Comparison of ENCODE assay signal across 9 cellular contexts in genomic region chr12:3218150-3218845, GRCh38.
DNase-seq lines count a peak whose midpoint lies in the region; ATAC-seq, FAIRE-seq and TF ChIP-seq lines count a peak whose summit lies in the region.
"Had no signal": no experiment of that assay in that cellular context is flagged by ENCODE, and none has a peak within 500 bp of the region (broad histone marks: within the 10 kb centered on the region; RNA-seq: fewer than 3 reads in every experiment).

No MANE protein-coding gene starts in this region.

- H3K27ac Mint-ChIP-seq in endothelial cell (ENCODE audit: unreplicated experiment), result no peak overlapping the region
- H3K27ac Mint-ChIP-seq in activated naive CD4-positive, alpha-beta T cell treated with anti-CD3 and anti-CD28 coated beads, Interleukin-2, amount 10 ng/mL, durations not matched to agents 7 days and 5 days, result no peak overlapping the region

- H3K27ac ChIP-seq in pancreas (peak overlapping the region in 1 of 4 donors; percentile 37), small intestine (ENCODE audit: low read depth in 1 of 2, low read length in 1 of 2) (peak overlapping the region in 1 of 2 donors; percentile 47)

- ATAC-seq in pancreas (peak; percentile 70 to 81 (median 77)), GM19324 (IDR thresholded peaks at IDR 0.05; ENCODE audit: low FRiP score, unreplicated experiment) (no peak)

- H3K36me3 Mint-ChIP-seq in endothelial cell (ENCODE audit: low read depth, unreplicated experiment), result peaks cover 12% of the 10 kb centered on the region
- H3K36me3 Mint-ChIP-seq in activated naive CD4-positive, alpha-beta T cell treated with anti-CD3 and anti-CD28 coated beads, Interleukin-2, amount 10 ng/mL, durations not matched to agents 7 days and 5 days, result no peaks in the 10 kb centered on the region

- H3K27me3 ChIP-seq in pancreas, result no peaks in the 10 kb centered on the region
- H3K27me3 ChIP-seq in small intestine (ENCODE audit: control insufficient read depth in 2 of 2, insufficient read depth in 2 of 2, low read length in 2 of 2), result no peaks in the 10 kb centered on the region
- H3K27me3 ChIP-seq: SJSA1 had no signal

- intact Hi-C loops in pancreas (cut with DNase I), result loop anchor here in 1 of 3 donors (10.0 kb wide), 1 partner anchor 73 kb away; no protein-coding TSS in a partner anchor

- peak overlapping the region; percentile 51 for H3K4me3 Mint-ChIP-seq in endothelial cell (ENCODE audit: unreplicated experiment)
- H3K4me3 Mint-ChIP-seq in activated naive CD4-positive, alpha-beta T cell treated with anti-CD3 and anti-CD28 coated beads, Interleukin-2, amount 10 ng/mL, durations not matched to agents 7 days and 5 days, result no peak overlapping the region

- no peak for TF ChIP-seq CTCF in endothelial cell (IDR thresholded peaks at IDR 0.05; ENCODE audit: unreplicated experiment)
- TF ChIP-seq CTCF in pancreas (IDR thresholded peaks at IDR 0.05), result no peak

- WGBS in pancreas, 2 donors, result 55 to 60% methylated on average over 10 of the region's 10 CpGs
- 40 to 53% (median 44%) methylated on average over 10 of the region's 10 CpGs for WGBS in small intestine, 3 donors

- H3K36me3 ChIP-seq in pancreas (no peaks in the 10 kb centered on the region), small intestine (ENCODE audit: control insufficient read depth in 2 of 2, insufficient read depth in 2 of 2, low read length in 2 of 2) (no peaks in the 10 kb centered on the region)
- H3K36me3 ChIP-seq: SJSA1 had no signal

- H3K9me3 ChIP-seq in pancreas (no peaks in the 10 kb centered on the region), small intestine (ENCODE audit: control insufficient read depth, low read depth) (no peaks in the 10 kb centered on the region)
- H3K9me3 ChIP-seq: SJSA1 had no signal

- H3K4me3 ChIP-seq in pancreas (no peak overlapping the region), small intestine (ENCODE audit: low read depth in 1 of 2, low read length in 2 of 2) (no peak overlapping the region)
- H3K4me3 ChIP-seq: SJSA1 had no signal

- peak; percentile 35 for DNase-seq in DMS153 (lab: John Stamatoyannopoulos, UW)
- peak; percentile 18 for DNase-seq in NCI-H2227 treated with DMSO at 0.1 percent for 48 hours (lab: John Stamatoyannopoulos, UW)
- DNase-seq in endothelial cell (ENCODE audit: low spot score), result no peak
- DNase-seq in pancreas, result peak in 4 of 6 donors; percentile 38 to 78 (median 50)
- no peak for DNase-seq in small intestine
- DNase-seq in activated naive CD4-positive, alpha-beta T cell treated with anti-CD3 and anti-CD28 coated beads, Interleukin-2, amount 10 ng/mL, durations not matched to agents 7 days and 5 days, result no peak
- DNase-seq in T-helper 9 cell, result no peak

- H3K9me3 Mint-ChIP-seq in endothelial cell (ENCODE audit: unreplicated experiment), result no peaks in the 10 kb centered on the region
- no peaks in the 10 kb centered on the region for H3K9me3 Mint-ChIP-seq in activated naive CD4-positive, alpha-beta T cell treated with anti-CD3 and anti-CD28 coated beads, Interleukin-2, amount 10 ng/mL, durations not matched to agents 7 days and 5 days

- CTCF ChIA-PET in activated naive CD4-positive, alpha-beta T cell treated with anti-CD3 and anti-CD28 coated beads, Interleukin-2, amount 10 ng/mL, durations not matched to agents 7 days and 5 days (lab: Charles Lee), result interaction anchor here (1.1 kb wide), 1 partner anchor 12 kb away, joined by 4 read pairs; no protein-coding TSS in a partner anchor

- FAIRE-seq in pancreas (lab: Jason Lieb, UNC), result no peak
- FAIRE-seq in small intestine (lab: Jason Lieb, UNC), result no peak

- H3K4me1 Mint-ChIP-seq in endothelial cell (ENCODE audit: unreplicated experiment), result peaks cover 44% of the 10 kb centered on the region
- H3K4me1 Mint-ChIP-seq in activated naive CD4-positive, alpha-beta T cell treated with anti-CD3 and anti-CD28 coated beads, Interleukin-2, amount 10 ng/mL, durations not matched to agents 7 days and 5 days, result no peaks in the 10 kb centered on the region

- peaks cover 11% of the 10 kb centered on the region for H3K27me3 Mint-ChIP-seq in endothelial cell (ENCODE audit: unreplicated experiment)
- H3K27me3 Mint-ChIP-seq in activated naive CD4-positive, alpha-beta T cell treated with anti-CD3 and anti-CD28 coated beads, Interleukin-2, amount 10 ng/mL, durations not matched to agents 7 days and 5 days, result peaks cover 9% of the 10 kb centered on the region

- H3K4me1 ChIP-seq in pancreas (no peaks in the 10 kb centered on the region), small intestine (ENCODE audit: control insufficient read depth in 2 of 2, insufficient read depth in 1 of 2, low read depth in 1 of 2, low read length in 1 of 2) (no peaks in the 10 kb centered on the region)

Comparison
In these comparisons a context has a peak if more than half of its experiments do, and no peak if none do; other contexts are left out.
1. DNase-seq: peak in DMS153 (single experiment), NCI-H2227 treated with DMSO at 0.1 percent for 48 hours (single experiment) and pancreas (4 of 6); none in endothelial cell (single experiment), small intestine (single experiment), activated naive CD4-positive, alpha-beta T cell treated with anti-CD3 and anti-CD28 coated beads, Interleukin-2, amount 10 ng/mL, durations not matched to agents 7 days and 5 days (single experiment) and T-helper 9 cell (single experiment).